ENCODE assay signal across 17 cellular contexts in genomic region chrX:77936299-77936698, GRCh38. TPM values are rescaled to one million over a fixed set of nuclear protein-coding genes. Genes with fewer than 3 reads are reported as not detected.
DNase-seq lines count a peak whose midpoint lies in the region; ATAC-seq, FAIRE-seq and TF ChIP-seq lines count a peak whose summit lies in the region.
"Had no signal": no experiment of that assay in that cellular context is flagged by ENCODE, and none has a peak within 500 bp of the region (broad histone marks: within the 10 kb centered on the region; RNA-seq: fewer than 3 reads in every experiment).

No MANE protein-coding gene starts in this region.

- H3K9me3 Mint-ChIP-seq in MCF 10A (ENCODE audit: unreplicated experiment) = no peaks in the 10 kb centered on the region
- H3K9me3 Mint-ChIP-seq: CD8-positive, alpha-beta T cell had no signal

- no peak for ATAC-seq in Panc1
- ATAC-seq in K562 = no peak
- no peak for ATAC-seq in HG03442 (IDR thresholded peaks at IDR 0.05; ENCODE audit: unreplicated experiment)
- ATAC-seq in GM18502 (IDR thresholded peaks at IDR 0.05; ENCODE audit: poor library complexity, unreplicated experiment) = no peak
- ATAC-seq: CD8-positive, alpha-beta T cell; HCT116 had no signal

- no peak for TF ChIP-seq RAD21 in K562 (CRISPR knock-in tag; conservative IDR thresholded peaks at IDR 0.05 in 1 of 2, IDR thresholded peaks at IDR 0.05 in 1 of 2)

- CTCF ChIA-PET in MCF 10A (lab: Yijun Ruan, JAX) (interaction anchor here (1.2 to 1.7 kb wide), 2 partner anchors 89 to 93 kb away, joined by 3 to 7 read pairs; no protein-coding TSS in a partner anchor), mammary epithelial cell (lab: Charles Lee; ENCODE audit: low non-redundant PET) (no interaction called here), Panc1 (lab: Charles Lee) (no interaction called here), K562 (lab: Yijun Ruan, JAX; ENCODE audit: low intra/inter-chr PET ratio) (no interaction called here)

- POLR2A ChIA-PET in MCF 10A (lab: Yijun Ruan, JAX) = interaction anchor here (0.7 kb wide), 1 partner anchor 23 kb away, joined by 3 read pairs; no protein-coding TSS in a partner anchor
- POLR2A ChIA-PET in Panc1 (lab: Charles Lee) = no interaction called here
- POLR2A ChIA-PET in K562 (lab: Yijun Ruan, JAX) = interaction anchor here (1.2 to 1.3 kb wide), 2 partner anchors 17 to 27 kb away, joined by 3 read pairs; no protein-coding TSS in a partner anchor

- TF ChIP-seq POLR2A in K562 (conservative IDR thresholded peaks at IDR 0.05) = no peak

- TF ChIP-seq CTCF in MCF 10A (IDR thresholded peaks at IDR 0.05; ENCODE audit: unreplicated experiment) (no peak), mammary epithelial cell (conservative IDR thresholded peaks at IDR 0.05 in 1 of 2, IDR thresholded peaks at IDR 0.05 in 1 of 2; ENCODE audit: extremely low read depth in 1 of 2, insufficient read depth in 1 of 2, low read depth in 1 of 2, low read length in 2 of 2) (no peak), Panc1 (IDR thresholded peaks at IDR 0.05) (no peak), K562 (IDR thresholded peaks at IDR 0.05 in 2 of 3, conservative IDR thresholded peaks at IDR 0.05 in 1 of 3; ENCODE audit: insufficient read depth in 2 of 3, low read depth in 1 of 3, low read length in 3 of 3) (no peak)

- H3K36me3 Mint-ChIP-seq in MCF 10A (ENCODE audit: insufficient read depth, unreplicated experiment) = no peaks in the 10 kb centered on the region
- H3K36me3 Mint-ChIP-seq: CD14-positive monocyte had no signal

- H3K27ac ChIP-seq in mammary epithelial cell (ENCODE audit: insufficient read depth, low read depth, low read length) (no peak overlapping the region), Panc1 (ENCODE audit: low read length) (peak overlapping the region; percentile 40; the same call in 1 of the 2 replicates), K562 (ENCODE audit: extremely low read depth, low read depth, low read length) (0 out of 3 replicates have a peak overlapping the region, but pooled peaks have one; percentile 40), Karpas-422 (ENCODE audit: low read length) (no peak overlapping the region)

- H3K36me3 ChIP-seq in mammary epithelial cell (ENCODE audit: insufficient read depth, low read length) (no peaks in the 10 kb centered on the region), Panc1 (ENCODE audit: control insufficient read depth, insufficient read depth, low read length) (no peaks in the 10 kb centered on the region), K562 (ENCODE audit: control insufficient read depth, insufficient read depth, low read length) (peaks cover 3% of the 10 kb centered on the region; the same call in 1 of the 3 replicates), Karpas-422 (ENCODE audit: insufficient read depth, low read length) (no peaks in the 10 kb centered on the region)
- H3K36me3 ChIP-seq: BE2C had no signal

- DNase-seq in MCF 10A (ENCODE audit: unreplicated experiment) (peak; percentile 6), mammary epithelial cell (no peak), Panc1 (ENCODE audit: low read depth, low spot score) (no peak), K562 (ENCODE audit: extremely low read depth in 1 of 4, low spot score in 3 of 4) (no peak), Karpas-422 (no peak), ecto neural progenitor cell (ENCODE audit: low spot score) (no peak)
- DNase-seq: 8988T; BE2C; CD8-positive, alpha-beta T cell; COR-L47; DND-41; GF-D8 had no signal

- in situ Hi-C loops in mammary epithelial cell (cut with MboI; ENCODE audit: low sequenced_read_pairs in 2 of 2) (no loop called here), Panc1 (cut with HindIII; ENCODE audit: low pct_unique_long_range_greater_than_20kb, low sequenced_read_pairs) (no loop called here), K562 (cut with MboI) (no loop called here)

- H3K9me3 ChIP-seq in mammary epithelial cell (replicated peaks; ENCODE audit: insufficient read depth, low read length) (no peaks in the 10 kb centered on the region), Panc1 (ENCODE audit: control insufficient read depth, insufficient read depth, low read depth, low read length) (no peaks in the 10 kb centered on the region), K562 (replicated peaks; ENCODE audit: control insufficient read depth, insufficient read depth, low read depth, low read length) (no peaks in the 10 kb centered on the region), Karpas-422 (ENCODE audit: low read length) (no peaks in the 10 kb centered on the region)
- H3K9me3 ChIP-seq: BE2C had no signal

- H3K4me1 ChIP-seq in mammary epithelial cell (ENCODE audit: insufficient read depth, low read length) = peaks cover 6% of the 10 kb centered on the region
- H3K4me1 ChIP-seq in Panc1 (ENCODE audit: control insufficient read depth, insufficient read depth, low read length) = peaks cover 10% of the 10 kb centered on the region; the same call in 1 of the 2 replicates
- peaks cover 0 to 6% of the 10 kb centered on the region in 2 experiments; a peak in 2 of 5 replicates for H3K4me1 ChIP-seq in K562 (replicated peaks in 1 of 2; ENCODE audit: control insufficient read depth in 2 of 2, insufficient read depth in 2 of 2, low read length in 2 of 2)
- H3K4me1 ChIP-seq in Karpas-422 (ENCODE audit: low read length) = no peaks in the 10 kb centered on the region
- H3K4me1 ChIP-seq: BE2C had no signal

- peaks cover 5% of the 10 kb centered on the region for H3K4me1 Mint-ChIP-seq in MCF 10A (ENCODE audit: insufficient read depth, unreplicated experiment)

- no peak for TF ChIP-seq EP300 in K562 (IDR thresholded peaks at IDR 0.05; ENCODE audit: low read length)

- H3K9me2 ChIP-seq in Karpas-422 (replicated peaks; ENCODE audit: insufficient read depth, low read length) = no peaks in the 10 kb centered on the region

- no TSS peak for BruUV-seq in MCF 10A (replicated peaks; lab: Mats Ljungman, UMichigan)
- BruUV-seq in mammary epithelial cell (replicated peaks; lab: Mats Ljungman, UMichigan) = no TSS peak
- BruUV-seq in Panc1 (replicated peaks; lab: Mats Ljungman, UMichigan) = no TSS peak
- no TSS peak for BruUV-seq in K562 (replicated peaks; lab: Mats Ljungman, UMichigan)

- no peaks in the 10 kb centered on the region for H3K9me1 ChIP-seq in K562 (ENCODE audit: control insufficient read depth, insufficient read depth, low read length)

- dilution Hi-C loops in mammary epithelial cell (cut with HindIII; ENCODE audit: low sequenced_read_pairs) = no loop called here

- H3K4me3 ChIP-seq in mammary epithelial cell (replicated peaks in 1 of 3; ENCODE audit: insufficient read depth in 1 of 3, low read depth in 2 of 3, low read length in 3 of 3) (no peak overlapping the region), Panc1 (ENCODE audit: low read depth in 2 of 2, low read length in 2 of 2) (no peak overlapping the region), K562 (no peak overlapping the region), Karpas-422 (ENCODE audit: low read length) (no peak overlapping the region)

- no peak overlapping the region for H3K4me3 Mint-ChIP-seq in MCF 10A (ENCODE audit: unreplicated experiment)
- H3K4me3 Mint-ChIP-seq: CD14-positive monocyte; CD8-positive, alpha-beta T cell had no signal

- no peak for FAIRE-seq in K562 (lab: Jason Lieb, UNC)

- no peak overlapping the region for H2AFZ ChIP-seq in mammary epithelial cell (ENCODE audit: low read depth, low read length)
- H2AFZ ChIP-seq in K562 (ENCODE audit: low read depth, low read length) = no peak overlapping the region
- H2AFZ ChIP-seq in Karpas-422 (ENCODE audit: low read length) = no peak overlapping the region

- no peaks in the 10 kb centered on the region for H3K79me2 ChIP-seq in mammary epithelial cell (ENCODE audit: insufficient read depth, low read length)
- H3K79me2 ChIP-seq in K562 (ENCODE audit: control insufficient read depth, insufficient read depth, low read length) = peaks cover 81% of the 10 kb centered on the region
- H3K79me2 ChIP-seq in Karpas-422 (ENCODE audit: low read length) = no peaks in the 10 kb centered on the region

- H3K4me2 ChIP-seq in mammary epithelial cell (ENCODE audit: insufficient read depth, low read depth, low read length) (no peak overlapping the region), K562 (ENCODE audit: insufficient read depth, low read length) (no peak overlapping the region), Karpas-422 (ENCODE audit: low read depth, low read length, poor library complexity, severe bottlenecking) (no peak overlapping the region)

- no peaks in the 10 kb centered on the region for H3K27me3 Mint-ChIP-seq in MCF 10A (ENCODE audit: insufficient read depth, unreplicated experiment)

- H3K27me3 ChIP-seq in mammary epithelial cell (ENCODE audit: insufficient read depth, low read length) (no peaks in the 10 kb centered on the region), Panc1 (ENCODE audit: control insufficient read depth, insufficient read depth, low read length) (no peaks in the 10 kb centered on the region), K562 (ENCODE audit: control insufficient read depth in 2 of 2, insufficient read depth in 2 of 2, low read length in 2 of 2) (no peaks in the 10 kb centered on the region), Karpas-422 (ENCODE audit: low read length) (no peaks in the 10 kb centered on the region)
- H3K27me3 ChIP-seq: BE2C had no signal

- intact Hi-C loops in MCF 10A (cut with micrococcal nuclease) = no loop called here
- intact Hi-C loops in mammary epithelial cell (cut with micrococcal nuclease) = no loop called here
- intact Hi-C loops in Panc1 (cut with micrococcal nuclease; ENCODE audit: unreplicated experiment) = no loop called here
- intact Hi-C loops in K562 (cut with micrococcal nuclease) = loop anchor here (2.0 kb wide), 1 partner anchor 19 kb away; no protein-coding TSS in a partner anchor

- H3K9ac ChIP-seq in mammary epithelial cell (ENCODE audit: insufficient read depth, low read length) = no peak overlapping the region
- no peak overlapping the region; a peak in 1 of 4 replicates for H3K9ac ChIP-seq in K562 (ENCODE audit: insufficient read depth in 1 of 2, low read depth in 2 of 2, low read length in 2 of 2)
- H3K9ac ChIP-seq in Karpas-422 (ENCODE audit: low read length) = no peak overlapping the region

- no peak overlapping the region for H3K27ac Mint-ChIP-seq in MCF 10A (ENCODE audit: low read depth, unreplicated experiment)
- H3K27ac Mint-ChIP-seq: CD14-positive monocyte; CD8-positive, alpha-beta T cell had no signal

- H4K20me1 ChIP-seq in mammary epithelial cell (ENCODE audit: insufficient read depth, low read length) (no peaks in the 10 kb centered on the region), K562 (replicated peaks; ENCODE audit: control insufficient read depth, insufficient read depth, low read length) (no peaks in the 10 kb centered on the region), Karpas-422 (ENCODE audit: insufficient read depth, low read depth, low read length) (no peaks in the 10 kb centered on the region)

RNA-seq across cellular contexts. Expression of gene ATP7A, which starts 25.8 kb away (rescaled TPM):
- total RNA-seq in MCF 10A (2022) = 3.8 and 4.8 TPM in 2 replicates
- total RNA-seq in mammary epithelial cell = 1 to 10 TPM; 5.5 to 8.3 TPM
- 1.9 TPM for polyA plus RNA-seq in mammary epithelial cell
- 15.2 TPM for polyA minus RNA-seq in mammary epithelial cell
- total RNA-seq in Panc1 (2021; ENCODE audit: unreplicated experiment) = 13.5 TPM
- 5.5 TPM for polyA plus RNA-seq in Panc1 (2012; ENCODE audit: insufficient read length)
- 41.1 and 107 TPM in 2 replicates for total RNA-seq in K562 (2011; cell fraction: chromatin; rRNA removed; ENCODE audit: low replicate concordance)
- total RNA-seq in K562 (2011; cell fraction: nucleolus; rRNA removed) = 20.2 and 29.7 TPM in 2 replicates
- total RNA-seq in K562 (2011; cell fraction: nucleoplasm; rRNA removed) = 63.8 and 93.5 TPM in 2 replicates
- 9.5 and 10.0 TPM in 2 replicates for total RNA-seq in K562 (2014; rRNA removed)
- 19.8 and 21.6 TPM in 2 replicates for total RNA-seq in K562 (2014; rRNA removed; fragmentation: Illumina TruSeq; extraction: Trizol)
- 12.3 TPM in 2 replicates for total RNA-seq in K562 (2015; rRNA removed; fragmentation: Illumina TruSeq; extraction: Trizol)
- 13.4 and 14.8 TPM in 2 replicates for total RNA-seq in K562 (2021)
- polyA plus RNA-seq in K562 (2011; rRNA removed) = 17.4 and 22.7 TPM in 2 replicates
- 5.8 and 11.6 TPM in 2 replicates for polyA plus RNA-seq in K562 (2011; cell fraction: cytosol; rRNA removed)
- 7.9 and 11.6 TPM in 2 replicates for polyA plus RNA-seq in K562 (2011; cell fraction: nucleus; rRNA removed)
- 5.2 and 6.5 TPM in 2 replicates for polyA plus RNA-seq in K562 (2012)
- 9.5 and 11.6 TPM in 2 replicates for polyA plus RNA-seq in K562 (2014; fragmentation: Illumina TruSeq; extraction: Trizol)
- 1 to 10 TPM; 7.8 to 9.2 TPM for polyA plus RNA-seq in K562 (2014; fragmentation: Nextera tagmentation; extraction: Ambion mirVana)
- polyA plus RNA-seq in K562 (2014; rRNA removed) = 7.3 and 8.2 TPM in 2 replicates
- 73.5 and 78.1 TPM in 2 replicates for polyA minus RNA-seq in K562 (2011; rRNA and poly(A)+ RNA removed)
- polyA minus RNA-seq in K562 (2011; cell fraction: cytosol; rRNA and poly(A)+ RNA removed) = 21.2 and 23.1 TPM in 2 replicates
- 15.1 and 28.5 TPM in 2 replicates for polyA minus RNA-seq in K562 (2011; cell fraction: nucleus; rRNA and poly(A)+ RNA removed)
- 4.0 and 6.3 TPM in 2 replicates for total RNA-seq in Karpas-422 (2014; rRNA removed; shearing (Covaris generic); ENCODE audit: low replicate concordance)

RNA-seq across cellular contexts. Expression of gene PGAM4, which starts 33.1 kb away (rescaled TPM):
- total RNA-seq in MCF 10A (2022) (not detected in 2 replicates), mammary epithelial cell (not detected), Panc1 (2021; ENCODE audit: unreplicated experiment) (not detected), K562 (2014; rRNA removed) (not detected in 2 replicates), K562 (2014; rRNA removed; fragmentation: Illumina TruSeq; extraction: Trizol) (0.32 and 0.55 TPM in 2 replicates), K562 (2015; rRNA removed; fragmentation: Illumina TruSeq; extraction: Trizol) (not detected in 2 replicates), K562 (2021) (not detected in 2 replicates)
- polyA plus RNA-seq in mammary epithelial cell (0.48 TPM), K562 (2011; rRNA removed) (0.72 and 0.75 TPM in 2 replicates), K562 (2014; fragmentation: Illumina TruSeq; extraction: Trizol) (not detected in 2 replicates), K562 (2014; fragmentation: Nextera tagmentation; extraction: Ambion mirVana) (not detected), K562 (2014; rRNA removed) (not detected in 2 replicates)
- not detected for polyA minus RNA-seq in mammary epithelial cell
- polyA plus RNA-seq in Panc1 (2012; ENCODE audit: insufficient read length) = 1.3 TPM
- total RNA-seq in K562 (2011; cell fraction: chromatin; rRNA removed; ENCODE audit: low replicate concordance) = not detected in 2 replicates
- not detected in 2 replicates for total RNA-seq in K562 (2011; cell fraction: nucleolus; rRNA removed)
- not detected in 2 replicates for total RNA-seq in K562 (2011; cell fraction: nucleoplasm; rRNA removed)
- 0.59 and 0.92 TPM in 2 replicates for polyA plus RNA-seq in K562 (2011; cell fraction: cytosol; rRNA removed)
- not detected in 2 replicates for polyA plus RNA-seq in K562 (2011; cell fraction: nucleus; rRNA removed)
- 0.19 TPM in 1 of 2 replicates, not detected in the other for polyA plus RNA-seq in K562 (2012)
- polyA minus RNA-seq in K562 (2011; rRNA and poly(A)+ RNA removed) = not detected in 2 replicates
- not detected in 2 replicates for polyA minus RNA-seq in K562 (2011; cell fraction: cytosol; rRNA and poly(A)+ RNA removed)
- not detected in 2 replicates for polyA minus RNA-seq in K562 (2011; cell fraction: nucleus; rRNA and poly(A)+ RNA removed)
- not detected in 2 replicates for total RNA-seq in Karpas-422 (2014; rRNA removed; shearing (Covaris generic); ENCODE audit: low replicate concordance)
- total RNA-seq: CD8-positive, alpha-beta T cell; H4 had no signal
- polyA plus RNA-seq: CD14-positive monocyte had no signal

RNA-seq across cellular contexts. Expression of gene COX7B, which starts 37.0 kb away (rescaled TPM):
- total RNA-seq in MCF 10A (2022) = 245 and 344 TPM in 2 replicates
- 100 to 1,000 TPM; 190 to 194 TPM for total RNA-seq in mammary epithelial cell
- 677 TPM for polyA plus RNA-seq in mammary epithelial cell
- 169 TPM for polyA minus RNA-seq in mammary epithelial cell
- total RNA-seq in Panc1 (2021; ENCODE audit: unreplicated experiment) = 352 TPM
- polyA plus RNA-seq in Panc1 (2012; ENCODE audit: insufficient read length) = 260 TPM
- 130 and 149 TPM in 2 replicates for total RNA-seq in K562 (2011; cell fraction: chromatin; rRNA removed; ENCODE audit: low replicate concordance)
- total RNA-seq in K562 (2011; cell fraction: nucleolus; rRNA removed) = 128 and 174 TPM in 2 replicates
- 188 and 195 TPM in 2 replicates for total RNA-seq in K562 (2011; cell fraction: nucleoplasm; rRNA removed)
- total RNA-seq in K562 (2014; rRNA removed) = 577 and 694 TPM in 2 replicates
- 1,307 and 1,325 TPM in 2 replicates for total RNA-seq in K562 (2014; rRNA removed; fragmentation: Illumina TruSeq; extraction: Trizol)
- total RNA-seq in K562 (2015; rRNA removed; fragmentation: Illumina TruSeq; extraction: Trizol) = 976 and 1,056 TPM in 2 replicates
- total RNA-seq in K562 (2021) = 549 and 655 TPM in 2 replicates
- polyA plus RNA-seq in K562 (2011; rRNA removed) = 2,285 and 2,612 TPM in 2 replicates
- 1,573 and 2,417 TPM in 2 replicates for polyA plus RNA-seq in K562 (2011; cell fraction: cytosol; rRNA removed)
- 356 and 864 TPM in 2 replicates for polyA plus RNA-seq in K562 (2011; cell fraction: nucleus; rRNA removed)
- 580 and 1,031 TPM in 2 replicates for polyA plus RNA-seq in K562 (2012)
- 1,072 and 1,120 TPM in 2 replicates for polyA plus RNA-seq in K562 (2014; fragmentation: Illumina TruSeq; extraction: Trizol)
- 1,000 to 10,000 TPM; 2,613 to 2,891 TPM for polyA plus RNA-seq in K562 (2014; fragmentation: Nextera tagmentation; extraction: Ambion mirVana)
- polyA plus RNA-seq in K562 (2014; rRNA removed) = 1,602 and 1,756 TPM in 2 replicates
- polyA minus RNA-seq in K562 (2011; rRNA and poly(A)+ RNA removed) = 631 and 748 TPM in 2 replicates
- 157 and 174 TPM in 2 replicates for polyA minus RNA-seq in K562 (2011; cell fraction: cytosol; rRNA and poly(A)+ RNA removed)
- 26.4 and 77.2 TPM in 2 replicates for polyA minus RNA-seq in K562 (2011; cell fraction: nucleus; rRNA and poly(A)+ RNA removed)
- 256 and 632 TPM in 2 replicates for total RNA-seq in Karpas-422 (2014; rRNA removed; shearing (Covaris generic); ENCODE audit: low replicate concordance)

RNA-seq across cellular contexts. Expression of gene MAGT1, which starts 41.1 kb away (rescaled TPM):
- total RNA-seq in MCF 10A (2022) = 50.3 and 60.2 TPM in 2 replicates
- 10 to 100 TPM; 52.2 to 68.5 TPM for total RNA-seq in mammary epithelial cell
- polyA plus RNA-seq in mammary epithelial cell = 54.2 TPM
- 90.9 TPM for polyA minus RNA-seq in mammary epithelial cell
- total RNA-seq in Panc1 (2021; ENCODE audit: unreplicated experiment) = 60.0 TPM
- 34.3 TPM for polyA plus RNA-seq in Panc1 (2012; ENCODE audit: insufficient read length)
- total RNA-seq in K562 (2011; cell fraction: chromatin; rRNA removed; ENCODE audit: low replicate concordance) = 83.9 and 96.5 TPM in 2 replicates
- total RNA-seq in K562 (2011; cell fraction: nucleolus; rRNA removed) = 52.0 and 84.7 TPM in 2 replicates
- 86.7 and 126 TPM in 2 replicates for total RNA-seq in K562 (2011; cell fraction: nucleoplasm; rRNA removed)
- 26.8 and 46.2 TPM in 2 replicates for total RNA-seq in K562 (2014; rRNA removed)
- 35.4 and 37.8 TPM in 2 replicates for total RNA-seq in K562 (2014; rRNA removed; fragmentation: Illumina TruSeq; extraction: Trizol)
- 28.7 and 29.4 TPM in 2 replicates for total RNA-seq in K562 (2015; rRNA removed; fragmentation: Illumina TruSeq; extraction: Trizol)
- total RNA-seq in K562 (2021) = 21.8 and 21.9 TPM in 2 replicates
- polyA plus RNA-seq in K562 (2011; rRNA removed) = 26.1 and 34.9 TPM in 2 replicates
- polyA plus RNA-seq in K562 (2011; cell fraction: cytosol; rRNA removed) = 11.2 and 17.7 TPM in 2 replicates
- polyA plus RNA-seq in K562 (2011; cell fraction: nucleus; rRNA removed) = 9.2 and 9.5 TPM in 2 replicates
- 26.6 and 34.6 TPM in 2 replicates for polyA plus RNA-seq in K562 (2012)
- polyA plus RNA-seq in K562 (2014; fragmentation: Illumina TruSeq; extraction: Trizol) = 25.0 and 28.8 TPM in 2 replicates
- 10 to 100 TPM; 19.0 to 23.1 TPM for polyA plus RNA-seq in K562 (2014; fragmentation: Nextera tagmentation; extraction: Ambion mirVana)
- polyA plus RNA-seq in K562 (2014; rRNA removed) = 15.5 and 16.5 TPM in 2 replicates
- polyA minus RNA-seq in K562 (2011; rRNA and poly(A)+ RNA removed) = 115 and 116 TPM in 2 replicates
- polyA minus RNA-seq in K562 (2011; cell fraction: cytosol; rRNA and poly(A)+ RNA removed) = 28.0 and 38.1 TPM in 2 replicates
- 13.3 and 22.0 TPM in 2 replicates for polyA minus RNA-seq in K562 (2011; cell fraction: nucleus; rRNA and poly(A)+ RNA removed)
- 78.5 and 110 TPM in 2 replicates for total RNA-seq in Karpas-422 (2014; rRNA removed; shearing (Covaris generic); ENCODE audit: low replicate concordance)

Comparison
In these comparisons a context has a peak if more than half of its experiments do, and no peak if none do; other contexts are left out.
1. H3K27ac ChIP-seq: peak in Panc1 (single experiment) and K562 (single experiment); none in mammary epithelial cell (single experiment) and Karpas-422 (single experiment).